In the genomic region with DNA sequence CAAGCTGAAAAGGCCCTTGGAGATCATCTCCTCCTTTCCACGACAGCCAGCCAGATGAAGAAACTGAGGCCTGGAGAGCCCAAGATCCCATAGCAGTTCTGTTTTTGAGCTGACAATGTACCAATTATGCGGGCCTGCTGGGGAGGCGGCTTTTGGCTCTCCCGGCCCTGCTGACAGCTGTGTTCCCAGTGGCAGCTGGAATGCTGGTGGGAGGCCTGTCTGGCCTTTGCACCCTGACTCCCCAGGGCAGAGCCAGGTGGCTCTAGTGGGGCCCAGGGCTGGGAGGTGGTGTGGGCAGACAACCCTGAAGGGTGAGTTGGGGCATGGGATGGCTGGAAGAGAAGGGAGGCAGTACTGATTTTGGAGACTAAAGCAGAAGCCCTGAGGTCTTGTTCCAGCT, we compare ENCODE assay signal across 1 cellular context.
TF ChIP-seq lines count a peak whose summit lies in the region.

No MANE protein-coding gene starts in this region.

TF ChIP-seq in HepG2, 621 proteins besides CTCF, POLR2A, EP300 and RAD21 (continued from another document and continues in another):
- TF ChIP-seq RBM22 (optimal IDR thresholded peaks at IDR 0.05; ENCODE audit: low read length), result no peak
- no peak for TF ChIP-seq AGO1 (IDR thresholded peaks at IDR 0.05; ENCODE audit: low read depth, low read length, poor library complexity, severe bottlenecking)
- TF ChIP-seq PRDM15 (CRISPR knock-in tag; IDR thresholded peaks at IDR 0.05), result no peak
- 0 out of 2 replicates have a peak, but pooled peaks have one; percentile 32 for TF ChIP-seq ZSCAN20 (CRISPR knock-in tag; IDR thresholded peaks at IDR 0.05; ENCODE audit: borderline replicate concordance)
- TF ChIP-seq, protein P1, sequence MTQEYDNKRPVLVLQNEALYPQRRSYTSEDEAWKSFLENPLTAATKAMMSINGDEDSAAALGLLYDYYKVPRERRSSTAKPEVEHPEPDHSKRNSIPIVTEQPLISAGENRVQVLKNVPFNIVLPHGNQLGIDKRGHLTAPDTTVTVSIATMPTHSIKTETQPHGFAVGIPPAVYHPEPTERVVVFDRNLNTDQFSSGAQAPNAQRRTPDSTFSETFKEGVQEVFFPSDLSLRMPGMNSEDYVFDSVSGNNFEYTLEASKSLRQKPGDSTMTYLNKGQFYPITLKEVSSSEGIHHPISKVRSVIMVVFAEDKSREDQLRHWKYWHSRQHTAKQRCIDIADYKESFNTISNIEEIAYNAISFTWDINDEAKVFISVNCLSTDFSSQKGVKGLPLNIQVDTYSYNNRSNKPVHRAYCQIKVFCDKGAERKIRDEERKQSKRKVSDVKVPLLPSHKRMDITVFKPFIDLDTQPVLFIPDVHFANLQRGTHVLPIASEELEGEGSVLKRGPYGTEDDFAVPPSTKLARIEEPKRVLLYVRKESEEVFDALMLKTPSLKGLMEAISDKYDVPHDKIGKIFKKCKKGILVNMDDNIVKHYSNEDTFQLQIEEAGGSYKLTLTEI (CRISPR knock-in tag; conservative IDR thresholded peaks at IDR 0.05), result no peak
- TF ChIP-seq TAF15 (IDR thresholded peaks at IDR 0.05; ENCODE audit: low read depth, low read length, poor library complexity, severe bottlenecking), result no peak
- peak; percentile 61; the same call in 1 of the 2 replicates for TF ChIP-seq ERF (CRISPR knock-in tag; IDR thresholded peaks at IDR 0.05)
- no peak for TF ChIP-seq ZZZ3 (CRISPR knock-in tag; IDR thresholded peaks at IDR 0.05; ENCODE audit: borderline replicate concordance)
- no peak for TF ChIP-seq NAIF1 (CRISPR knock-in tag; IDR thresholded peaks at IDR 0.05; ENCODE audit: borderline replicate concordance)
- TF ChIP-seq, protein P2, sequence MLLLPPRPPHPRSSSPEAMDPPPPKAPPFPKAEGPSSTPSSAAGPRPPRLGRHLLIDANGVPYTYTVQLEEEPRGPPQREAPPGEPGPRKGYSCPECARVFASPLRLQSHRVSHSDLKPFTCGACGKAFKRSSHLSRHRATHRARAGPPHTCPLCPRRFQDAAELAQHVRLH (CRISPR knock-in tag; IDR thresholded peaks at IDR 0.05; ENCODE audit: borderline replicate concordance, low read depth), result peak; percentile 33; the same call in 1 of the 2 replicates
- TF ChIP-seq SOX13 (IDR thresholded peaks at IDR 0.05), result no peak
- peak in 1 of 2 experiments; percentile 45; a peak in 1 of 4 replicates for TF ChIP-seq SOX13 (CRISPR knock-in tag; conservative IDR thresholded peaks at IDR 0.05 in 1 of 2, IDR thresholded peaks at IDR 0.05 in 1 of 2)
- TF ChIP-seq ZNF572 (CRISPR knock-in tag; IDR thresholded peaks at IDR 0.05), result 0 out of 2 replicates have a peak, but pooled peaks have one; percentile 68
- TF ChIP-seq NR2C2 (CRISPR knock-in tag; IDR thresholded peaks at IDR 0.05; ENCODE audit: borderline replicate concordance), result peak; percentile 40; the same call in 1 of the 2 replicates
- 0 out of 2 replicates have a peak, but pooled peaks have one; percentile 35 for TF ChIP-seq KAT8 (CRISPR knock-in tag; IDR thresholded peaks at IDR 0.05)
- peak; percentile 47 for TF ChIP-seq ZNF331 (CRISPR knock-in tag; IDR thresholded peaks at IDR 0.05)
- TF ChIP-seq ONECUT2 (CRISPR knock-in tag; IDR thresholded peaks at IDR 0.05), result no peak
- TF ChIP-seq ZNF367 (CRISPR knock-in tag; IDR thresholded peaks at IDR 0.05; ENCODE audit: borderline replicate concordance), result no peak
- TF ChIP-seq TAF1 (CRISPR knock-in tag; IDR thresholded peaks at IDR 0.05), result no peak
- TF ChIP-seq TSC22D2 (CRISPR knock-in tag; IDR thresholded peaks at IDR 0.05; ENCODE audit: borderline replicate concordance), result 0 out of 2 replicates have a peak, but pooled peaks have one; percentile 33
- TF ChIP-seq, protein P3, sequence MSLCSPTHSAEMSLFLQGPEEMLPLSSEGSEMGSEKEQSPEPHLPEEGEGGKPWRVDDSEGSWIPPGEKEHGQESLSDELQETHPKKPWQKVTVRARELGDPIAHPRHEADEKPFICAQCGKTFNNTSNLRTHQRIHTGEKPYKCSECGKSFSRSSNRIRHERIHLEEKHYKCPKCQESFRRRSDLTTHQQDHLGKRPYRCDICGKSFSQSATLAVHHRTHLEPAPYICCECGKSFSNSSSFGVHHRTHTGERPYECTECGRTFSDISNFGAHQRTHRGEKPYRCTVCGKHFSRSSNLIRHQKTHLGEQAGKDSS (CRISPR knock-in tag; IDR thresholded peaks at IDR 0.05; ENCODE audit: borderline replicate concordance, low read depth), result 0 out of 2 replicates have a peak, but pooled peaks have one; percentile 32
- TF ChIP-seq PITX1 (CRISPR knock-in tag; IDR thresholded peaks at IDR 0.05), result peak; percentile 35; the same call in 1 of the 2 replicates
- TF ChIP-seq PPARG (CRISPR knock-in tag; conservative IDR thresholded peaks at IDR 0.05), result 0 out of 2 replicates have a peak, but pooled peaks have one; percentile 28
- no peak for TF ChIP-seq RNF2 (conservative IDR thresholded peaks at IDR 0.05; ENCODE audit: low read depth)
- TF ChIP-seq SRSF9 (IDR thresholded peaks at IDR 0.05; ENCODE audit: borderline replicate concordance, insufficient read depth, low read depth, low read length, poor library complexity, severe bottlenecking), result no peak
- TF ChIP-seq ZNF567 (CRISPR knock-in tag; IDR thresholded peaks at IDR 0.05; ENCODE audit: borderline replicate concordance), result no peak
- 0 out of 2 replicates have a peak, but pooled peaks have one; percentile 21 for TF ChIP-seq ZNF205 (CRISPR knock-in tag; IDR thresholded peaks at IDR 0.05)
- TF ChIP-seq ZFP91 (CRISPR knock-in tag; IDR thresholded peaks at IDR 0.05; ENCODE audit: borderline replicate concordance), result no peak
- TF ChIP-seq ZNF749 (CRISPR knock-in tag; IDR thresholded peaks at IDR 0.05; ENCODE audit: borderline replicate concordance), result no peak
- no peak for TF ChIP-seq SOX6 (IDR thresholded peaks at IDR 0.05)
- TF ChIP-seq SOX6 (CRISPR knock-in tag; IDR thresholded peaks at IDR 0.05), result no peak
- no peak for TF ChIP-seq ZNF773 (CRISPR knock-in tag; IDR thresholded peaks at IDR 0.05; ENCODE audit: borderline replicate concordance)
- TF ChIP-seq, protein P4, sequence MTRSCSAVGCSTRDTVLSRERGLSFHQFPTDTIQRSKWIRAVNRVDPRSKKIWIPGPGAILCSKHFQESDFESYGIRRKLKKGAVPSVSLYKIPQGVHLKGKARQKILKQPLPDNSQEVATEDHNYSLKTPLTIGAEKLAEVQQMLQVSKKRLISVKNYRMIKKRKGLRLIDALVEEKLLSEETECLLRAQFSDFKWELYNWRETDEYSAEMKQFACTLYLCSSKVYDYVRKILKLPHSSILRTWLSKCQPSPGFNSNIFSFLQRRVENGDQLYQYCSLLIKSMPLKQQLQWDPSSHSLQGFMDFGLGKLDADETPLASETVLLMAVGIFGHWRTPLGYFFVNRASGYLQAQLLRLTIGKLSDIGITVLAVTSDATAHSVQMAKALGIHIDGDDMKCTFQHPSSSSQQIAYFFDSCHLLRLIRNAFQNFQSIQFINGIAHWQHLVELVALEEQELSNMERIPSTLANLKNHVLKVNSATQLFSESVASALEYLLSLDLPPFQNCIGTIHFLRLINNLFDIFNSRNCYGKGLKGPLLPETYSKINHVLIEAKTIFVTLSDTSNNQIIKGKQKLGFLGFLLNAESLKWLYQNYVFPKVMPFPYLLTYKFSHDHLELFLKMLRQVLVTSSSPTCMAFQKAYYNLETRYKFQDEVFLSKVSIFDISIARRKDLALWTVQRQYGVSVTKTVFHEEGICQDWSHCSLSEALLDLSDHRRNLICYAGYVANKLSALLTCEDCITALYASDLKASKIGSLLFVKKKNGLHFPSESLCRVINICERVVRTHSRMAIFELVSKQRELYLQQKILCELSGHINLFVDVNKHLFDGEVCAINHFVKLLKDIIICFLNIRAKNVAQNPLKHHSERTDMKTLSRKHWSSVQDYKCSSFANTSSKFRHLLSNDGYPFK (CRISPR knock-in tag; IDR thresholded peaks at IDR 0.05; ENCODE audit: borderline replicate concordance), result no peak
- TF ChIP-seq KLF6 (CRISPR knock-in tag; IDR thresholded peaks at IDR 0.05), result no peak
- no peak for TF ChIP-seq JDP2 (CRISPR knock-in tag; IDR thresholded peaks at IDR 0.05; ENCODE audit: borderline replicate concordance)
- TF ChIP-seq ZNF549 (CRISPR knock-in tag; IDR thresholded peaks at IDR 0.05), result no peak
- TF ChIP-seq POGZ (CRISPR knock-in tag; IDR thresholded peaks at IDR 0.05), result no peak
- no peak for TF ChIP-seq ZBTB10 (CRISPR knock-in tag; IDR thresholded peaks at IDR 0.05; ENCODE audit: borderline replicate concordance)
- 0 out of 2 replicates have a peak, but pooled peaks have one; percentile 66 for TF ChIP-seq ZNF644 (CRISPR knock-in tag; IDR thresholded peaks at IDR 0.05; ENCODE audit: low read depth)
- TF ChIP-seq, protein P5, sequence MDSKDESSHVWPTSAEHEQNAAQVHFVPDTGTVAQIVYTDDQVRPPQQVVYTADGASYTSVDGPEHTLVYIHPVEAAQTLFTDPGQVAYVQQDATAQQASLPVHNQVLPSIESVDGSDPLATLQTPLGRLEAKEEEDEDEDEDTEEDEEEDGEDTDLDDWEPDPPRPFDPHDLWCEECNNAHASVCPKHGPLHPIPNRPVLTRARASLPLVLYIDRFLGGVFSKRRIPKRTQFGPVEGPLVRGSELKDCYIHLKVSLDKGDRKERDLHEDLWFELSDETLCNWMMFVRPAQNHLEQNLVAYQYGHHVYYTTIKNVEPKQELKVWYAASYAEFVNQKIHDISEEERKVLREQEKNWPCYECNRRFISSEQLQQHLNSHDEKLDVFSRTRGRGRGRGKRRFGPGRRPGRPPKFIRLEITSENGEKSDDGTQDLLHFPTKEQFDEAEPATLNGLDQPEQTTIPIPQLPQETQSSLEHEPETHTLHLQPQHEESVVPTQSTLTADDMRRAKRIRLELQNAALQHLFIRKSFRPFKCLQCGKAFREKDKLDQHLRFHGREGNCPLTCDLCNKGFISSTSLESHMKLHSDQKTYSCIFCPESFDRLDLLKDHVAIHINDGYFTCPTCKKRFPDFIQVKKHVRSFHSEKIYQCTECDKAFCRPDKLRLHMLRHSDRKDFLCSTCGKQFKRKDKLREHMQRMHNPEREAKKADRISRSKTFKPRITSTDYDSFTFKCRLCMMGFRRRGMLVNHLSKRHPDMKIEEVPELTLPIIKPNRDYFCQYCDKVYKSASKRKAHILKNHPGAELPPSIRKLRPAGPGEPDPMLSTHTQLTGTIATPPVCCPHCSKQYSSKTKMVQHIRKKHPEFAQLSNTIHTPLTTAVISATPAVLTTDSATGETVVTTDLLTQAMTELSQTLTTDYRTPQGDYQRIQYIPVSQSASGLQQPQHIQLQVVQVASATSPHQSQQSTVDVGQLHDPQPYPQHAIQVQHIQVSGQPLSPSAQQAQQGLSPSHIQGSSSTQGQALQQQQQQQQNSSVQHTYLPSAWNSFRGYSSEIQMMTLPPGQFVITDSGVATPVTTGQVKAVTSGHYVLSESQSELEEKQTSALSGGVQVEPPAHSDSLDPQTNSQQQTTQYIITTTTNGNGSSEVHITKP (CRISPR knock-in tag; IDR thresholded peaks at IDR 0.05; ENCODE audit: low read depth), result peak; percentile 27; the same call in 1 of the 2 replicates
- 0 out of 2 replicates have a peak, but pooled peaks have one; percentile 41 for TF ChIP-seq ZNF543 (CRISPR knock-in tag; IDR thresholded peaks at IDR 0.05)
